ENCODE assay signal across 9 cellular contexts in the genomic region with DNA sequence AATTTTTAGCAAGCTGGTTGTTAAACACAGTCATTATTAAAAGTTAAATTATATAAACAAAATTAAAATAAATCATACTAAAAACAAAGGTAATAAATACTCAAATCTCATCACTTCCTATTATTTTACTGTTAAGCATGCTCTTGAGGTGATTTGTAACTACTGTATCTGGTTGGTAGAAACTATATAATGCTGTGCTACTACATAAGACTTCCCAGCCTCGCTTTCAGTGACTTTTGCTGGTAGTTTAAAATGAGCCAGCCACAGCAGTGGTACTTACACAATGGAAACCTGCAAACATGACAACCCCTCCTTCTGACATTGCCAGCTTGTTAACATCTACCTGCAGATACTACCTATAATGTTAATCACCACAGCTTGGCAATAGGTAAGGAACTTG.
DNase-seq lines count a peak whose midpoint lies in the region; ATAC-seq and TF ChIP-seq lines count a peak whose summit lies in the region.
"Had no signal": no experiment of that assay in that cellular context is flagged by ENCODE, and none has a peak within 500 bp of the region (broad histone marks: within the 10 kb centered on the region; RNA-seq: fewer than 3 reads in every experiment).

No MANE protein-coding gene starts in this region.

- POLR2A ChIA-PET in activated CD8-positive, alpha-beta T cell treated with anti-CD3 and anti-CD28 coated beads, Interleukin-2, amount 10 ng/mL, durations not matched to agents 7 days and 5 days (lab: Charles Lee) = interaction anchor here (0.8 to 1.8 kb wide), 3 partner anchors 14 to 192 kb away, joined by 3 to 4 read pairs (median 3); no protein-coding TSS in a partner anchor
- POLR2A ChIA-PET in OCI-LY7 (lab: Charles Lee) = interaction anchor here (0.5 kb wide), 1 partner anchor 22 kb away, joined by 6 read pairs; no protein-coding TSS in a partner anchor

- H3K4me2 ChIP-seq in BLaER1 treated with 17β-estradiol and CSF1 and Interleukin-3, amounts not matched to agents 10 nM and 100 nM = peak overlapping the region in 6 of 11 experiments; percentile 34 to 83 (median 78); a peak in 12 of 22 replicates
- no peak overlapping the region for H3K4me2 ChIP-seq in OCI-LY7 (ENCODE audit: low read length)

- peak overlapping the region; percentile 6 for H3K27ac Mint-ChIP-seq in activated CD8-positive, alpha-beta T cell treated with anti-CD3 and anti-CD28 coated beads, Interleukin-2, amount 10 ng/mL, durations not matched to agents 7 days and 5 days

- ATAC-seq in GM19395 (IDR thresholded peaks at IDR 0.05; ENCODE audit: unreplicated experiment) (peak; percentile 69), HG02981 (IDR thresholded peaks at IDR 0.05; ENCODE audit: unreplicated experiment) (peak; percentile 45)
- ATAC-seq in activated CD8-positive, alpha-beta T cell treated with anti-CD3 and anti-CD28 coated beads, Interleukin-2, amount 10 ng/mL, durations not matched to agents 7 days and 5 days = peak; percentile 37

- H3K36me3 Mint-ChIP-seq in activated CD8-positive, alpha-beta T cell treated with anti-CD3 and anti-CD28 coated beads, Interleukin-2, amount 10 ng/mL, durations not matched to agents 7 days and 5 days (ENCODE audit: low read depth) = peaks cover 26% of the 10 kb centered on the region

- no peaks in the 10 kb centered on the region for H3K9me3 ChIP-seq in BLaER1 treated with 17β-estradiol and CSF1 and Interleukin-3, amounts not matched to agents 10 nM and 100 nM (replicated peaks in 1 of 11)
- H3K9me3 ChIP-seq in OCI-LY7 (ENCODE audit: low read length) = no peaks in the 10 kb centered on the region

- H3K27me3 Mint-ChIP-seq in activated CD8-positive, alpha-beta T cell treated with anti-CD3 and anti-CD28 coated beads, Interleukin-2, amount 10 ng/mL, durations not matched to agents 7 days and 5 days (ENCODE audit: low read depth) = no peaks in the 10 kb centered on the region

- intact Hi-C loops in OCI-LY7 (cut with micrococcal nuclease; ENCODE audit: unreplicated experiment) = no loop called here

- H3K9ac ChIP-seq in BLaER1 treated with 17β-estradiol and CSF1 and Interleukin-3, amounts not matched to agents 10 nM and 100 nM = peak overlapping the region in 3 of 11 experiments; percentile 74 to 78 (median 74); a peak in 3 of 22 replicates

- no peaks in the 10 kb centered on the region for H4K20me1 ChIP-seq in BLaER1 treated with 17β-estradiol and CSF1 and Interleukin-3, amounts not matched to agents 10 nM and 100 nM
- no peaks in the 10 kb centered on the region for H4K20me1 ChIP-seq in OCI-LY7 (ENCODE audit: insufficient read depth, low read length)

- TF ChIP-seq CTCF in OCI-LY7 (conservative IDR thresholded peaks at IDR 0.05; ENCODE audit: low read length) = no peak

- no TSS peak for BruUV-seq in OCI-LY7 (replicated peaks; lab: Mats Ljungman, UMichigan)

- H3K36me3 ChIP-seq in BLaER1 treated with 17β-estradiol and CSF1 and Interleukin-3, amounts not matched to agents 10 nM and 100 nM = 0 out of 22 replicates have a peak, but pooled peaks cover 0 to 6% (median 0%) of the 10 kb centered on the region in 11 experiments
- H3K36me3 ChIP-seq in OCI-LY7 (ENCODE audit: insufficient read depth, low read length) = 0 out of 2 replicates have a peak, but pooled peaks cover 10% of the 10 kb centered on the region

- no peak overlapping the region for H3K4me3 Mint-ChIP-seq in activated CD8-positive, alpha-beta T cell treated with anti-CD3 and anti-CD28 coated beads, Interleukin-2, amount 10 ng/mL, durations not matched to agents 7 days and 5 days

- H3K79me2 ChIP-seq in OCI-LY7 (ENCODE audit: insufficient read depth, low read depth, low read length) = no peaks in the 10 kb centered on the region

- DNase-seq in activated CD8-positive, alpha-beta T cell treated with anti-CD3 and anti-CD28 coated beads, Interleukin-2, amount 10 ng/mL, durations not matched to agents 7 days and 5 days = no peak
- DNase-seq in NCI-H187 treated with DMSO at 0.1 percent for 48 hours (lab: John Stamatoyannopoulos, UW) = no peak
- no peak for DNase-seq in cerebellum (ENCODE audit: low spot score)
- DNase-seq in AG08396 (ENCODE audit: low spot score) = no peak
- no peak for DNase-seq in OCI-LY7 (ENCODE audit: low spot score)

- CTCF ChIA-PET in activated CD8-positive, alpha-beta T cell treated with anti-CD3 and anti-CD28 coated beads, Interleukin-2, amount 10 ng/mL, durations not matched to agents 7 days and 5 days (lab: Charles Lee) = interaction anchor here (1.0 to 2.5 kb wide), 7 partner anchors 10 to 221 kb away, joined by 3 to 13 read pairs (median 4); no protein-coding TSS in a partner anchor
- CTCF ChIA-PET in OCI-LY7 (lab: Charles Lee; ENCODE audit: unreplicated experiment) = no interaction called here

- H2AFZ ChIP-seq in OCI-LY7 (ENCODE audit: low read length) = no peak overlapping the region

- H3K4me3 ChIP-seq in BLaER1 treated with 17β-estradiol and CSF1 and Interleukin-3, amounts not matched to agents 10 nM and 100 nM = no peak overlapping the region
- no peak overlapping the region for H3K4me3 ChIP-seq in OCI-LY7 (ENCODE audit: low read depth, low read length, poor library complexity, severe bottlenecking)

- H3K9me3 Mint-ChIP-seq in activated CD8-positive, alpha-beta T cell treated with anti-CD3 and anti-CD28 coated beads, Interleukin-2, amount 10 ng/mL, durations not matched to agents 7 days and 5 days (ENCODE audit: insufficient read depth) = no peaks in the 10 kb centered on the region

- H3K27me3 ChIP-seq in BLaER1 treated with 17β-estradiol and CSF1 and Interleukin-3, amounts not matched to agents 10 nM and 100 nM = no peaks in the 10 kb centered on the region

- no peaks in the 10 kb centered on the region for H3K9me2 ChIP-seq in OCI-LY7 (ENCODE audit: insufficient read depth, low read length)

- peaks cover 23% of the 10 kb centered on the region for H3K4me1 Mint-ChIP-seq in activated CD8-positive, alpha-beta T cell treated with anti-CD3 and anti-CD28 coated beads, Interleukin-2, amount 10 ng/mL, durations not matched to agents 7 days and 5 days (ENCODE audit: low read depth)

- peak overlapping the region in 7 of 11 experiments; percentile 56 to 96 (median 88); a peak in 12 of 22 replicates for H3K27ac ChIP-seq in BLaER1 treated with 17β-estradiol and CSF1 and Interleukin-3, amounts not matched to agents 10 nM and 100 nM
- H3K27ac ChIP-seq in OCI-LY7 (ENCODE audit: low read depth, low read length, poor library complexity, severe bottlenecking) = no peak overlapping the region
- H3K27ac ChIP-seq: C4-2B had no signal

- H3K4me1 ChIP-seq in BLaER1 treated with 17β-estradiol and CSF1 and Interleukin-3, amounts not matched to agents 10 nM and 100 nM = peaks cover 0 to 69% (median 17%) of the 10 kb centered on the region in 10 experiments; a peak in 14 of 20 replicates
- H3K4me1 ChIP-seq in OCI-LY7 (ENCODE audit: insufficient read depth, low read length, poor library complexity, severe bottlenecking) = no peaks in the 10 kb centered on the region
